In the genomic region with DNA sequence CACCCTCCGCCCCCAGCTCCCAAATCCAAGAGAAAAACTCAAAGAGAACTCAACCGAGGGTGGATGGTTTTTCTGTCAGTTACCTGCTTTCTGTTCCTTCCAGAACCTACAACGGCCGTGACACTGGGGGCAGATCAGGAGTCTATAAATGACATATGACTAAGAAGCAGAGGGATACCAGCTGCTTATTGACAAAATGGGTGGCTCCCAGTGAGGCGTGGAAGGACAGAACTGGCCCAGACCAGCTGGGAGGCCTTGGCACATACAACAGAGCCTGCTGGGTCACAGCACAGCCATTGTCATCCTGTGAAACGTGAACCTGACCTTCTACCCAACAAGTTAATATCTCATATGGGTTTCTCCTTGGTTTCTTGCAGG, we compare ENCODE assay signal across 8 cellular contexts.
DNase-seq lines count a peak whose midpoint lies in the region; ATAC-seq, FAIRE-seq and TF ChIP-seq lines count a peak whose summit lies in the region.

No MANE protein-coding gene starts in this region.

- peak; percentile 41 for ATAC-seq in HG03108 (IDR thresholded peaks at IDR 0.05; ENCODE audit: unreplicated experiment)

- no peaks in the 10 kb centered on the region for H3K27me3 Mint-ChIP-seq in astrocyte (ENCODE audit: low read depth, unreplicated experiment)
- no peaks in the 10 kb centered on the region for H3K27me3 Mint-ChIP-seq in progenitor cell of endocrine pancreas

- H4K20me1 ChIP-seq in astrocyte (ENCODE audit: insufficient read depth, low read length): no peaks in the 10 kb centered on the region

- H3K9me3 ChIP-seq in astrocyte (ENCODE audit: insufficient read depth, low read depth, low read length): no peaks in the 10 kb centered on the region
- no peaks in the 10 kb centered on the region for H3K9me3 ChIP-seq in tibial artery

- intact Hi-C loops in tibial artery (cut with DNase I; ENCODE audit: low total_unique reads): no loop called here

- H3K9me3 Mint-ChIP-seq in astrocyte (ENCODE audit: unreplicated experiment): peaks cover 2% of the 10 kb centered on the region
- H3K9me3 Mint-ChIP-seq in progenitor cell of endocrine pancreas (ENCODE audit: low read depth): no peaks in the 10 kb centered on the region

- DNase-seq in NCI-H2081 (lab: John Stamatoyannopoulos, UW) (peak; percentile 27 to 60), NCI-H2081 treated with DMSO at 0.1 percent for 48 hours (lab: John Stamatoyannopoulos, UW) (no peak), astrocyte (ENCODE audit: low read depth) (no peak), tibial artery (no peak), COLO829 (ENCODE audit: low spot score) (no peak), progenitor cell of endocrine pancreas (ENCODE audit: low spot score, unreplicated experiment) (no peak)
- no peak for DNase-seq in stimulated activated CD4-positive, alpha-beta T cell treated with anti-CD3 and anti-CD28 coated beads, Interleukin-1b, Interleukin-23, amount 100 ng/mL, for 48 hours

- H3K36me3 ChIP-seq in astrocyte (ENCODE audit: insufficient read depth, low read length) (no peaks in the 10 kb centered on the region), tibial artery (no peaks in the 10 kb centered on the region)

- no peak overlapping the region for H3K4me3 Mint-ChIP-seq in astrocyte (ENCODE audit: unreplicated experiment)
- H3K4me3 Mint-ChIP-seq in progenitor cell of endocrine pancreas (ENCODE audit: low read depth): no peak overlapping the region

- TF ChIP-seq CTCF in astrocyte (IDR thresholded peaks at IDR 0.05; ENCODE audit: insufficient read depth, low read depth, low read length) (no peak), tibial artery (IDR thresholded peaks at IDR 0.05) (no peak), progenitor cell of endocrine pancreas (IDR thresholded peaks at IDR 0.05; ENCODE audit: unreplicated experiment) (no peak)

- H3K79me2 ChIP-seq in astrocyte (ENCODE audit: insufficient read depth, low read length): no peaks in the 10 kb centered on the region

- H3K36me3 Mint-ChIP-seq in astrocyte (ENCODE audit: low read depth, unreplicated experiment) (no peaks in the 10 kb centered on the region), progenitor cell of endocrine pancreas (ENCODE audit: insufficient read depth) (no peaks in the 10 kb centered on the region)

- H3K9ac ChIP-seq in astrocyte (ENCODE audit: low read length): peak overlapping the region; percentile 15

- no peak for FAIRE-seq in astrocyte (lab: Jason Lieb, UNC)

- H3K27ac Mint-ChIP-seq in astrocyte (ENCODE audit: unreplicated experiment) (peak overlapping the region; percentile 95), progenitor cell of endocrine pancreas (no peak overlapping the region)

- H3K4me1 ChIP-seq in astrocyte (ENCODE audit: insufficient read depth, low read length): peaks cover 20% of the 10 kb centered on the region
- H3K4me1 ChIP-seq in tibial artery: peaks cover 0 to 37% (median 26%) of the 10 kb centered on the region in 4 donors

- H3K27me3 ChIP-seq in astrocyte (ENCODE audit: insufficient read depth, low read length): no peaks in the 10 kb centered on the region
- H3K27me3 ChIP-seq in tibial artery: no peaks in the 10 kb centered on the region

- H3K4me3 ChIP-seq in astrocyte (ENCODE audit: insufficient read depth, low read depth, low read length) (no peak overlapping the region), tibial artery (no peak overlapping the region)

- H3K4me1 Mint-ChIP-seq in astrocyte (ENCODE audit: low read depth, unreplicated experiment): peaks cover 46% of the 10 kb centered on the region
- H3K4me1 Mint-ChIP-seq in progenitor cell of endocrine pancreas (ENCODE audit: low read depth): peaks cover 32% of the 10 kb centered on the region

- no peak overlapping the region for H2AFZ ChIP-seq in astrocyte (ENCODE audit: low read depth, low read length)

- peak overlapping the region; percentile 64 for H3K4me2 ChIP-seq in astrocyte (ENCODE audit: low read length)

- peak overlapping the region; percentile 21 for H3K27ac ChIP-seq in astrocyte (ENCODE audit: low read depth, low read length)
- peak overlapping the region; percentile 76 to 84 for H3K27ac ChIP-seq in tibial artery

Comparison
In these comparisons a context has a peak if more than half of its experiments do, and no peak if none do; other contexts are left out.
1. DNase-seq: peak in NCI-H2081 (2 of 2); none in NCI-H2081 treated with DMSO at 0.1 percent for 48 hours (single experiment), astrocyte (single experiment), tibial artery (0 of 2), stimulated activated CD4-positive, alpha-beta T cell treated with anti-CD3 and anti-CD28 coated beads, Interleukin-1b, Interleukin-23, amount 100 ng/mL, for 48 hours (single experiment), COLO829 (single experiment) and progenitor cell of endocrine pancreas (single experiment).